ENCODE assay signal across 8 cellular contexts in the genomic region with DNA sequence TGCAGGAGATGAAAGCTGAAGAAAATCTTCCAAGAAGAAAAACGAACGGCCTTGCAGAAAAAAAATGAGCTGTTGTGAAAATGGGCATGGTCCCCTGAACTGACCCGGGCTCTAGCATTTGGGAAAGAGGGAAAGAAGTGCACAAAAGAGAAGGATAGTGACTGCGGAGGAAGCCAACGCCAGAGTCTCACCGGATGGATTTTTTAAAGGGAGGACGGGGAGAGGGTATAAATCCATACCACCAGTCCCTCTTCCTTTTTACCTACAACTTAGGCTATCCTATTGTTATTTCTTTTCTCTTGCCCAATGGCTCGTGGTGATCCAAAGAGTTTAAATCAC. TPM values are rescaled to one million over a fixed set of nuclear protein-coding genes. Genes with fewer than 3 reads are reported as not detected.
DNase-seq lines count a peak whose midpoint lies in the region; ATAC-seq and TF ChIP-seq lines count a peak whose summit lies in the region.

No MANE protein-coding gene starts in this region.

- peaks cover 11 to 28% (median 21%) of the 10 kb centered on the region in 4 donors for H3K4me1 Mint-ChIP-seq in CD4-positive, alpha-beta memory T cell
- H3K4me1 Mint-ChIP-seq in effector memory CD8-positive, alpha-beta T cell (ENCODE audit: low read depth in 2 of 2) = peaks cover 10 to 19% of the 10 kb centered on the region in 2 donors
- peaks cover 38% of the 10 kb centered on the region for H3K4me1 Mint-ChIP-seq in neural crest cell

- no peaks in the 10 kb centered on the region for H3K36me3 ChIP-seq in CD4-positive, alpha-beta memory T cell (ENCODE audit: insufficient read depth, low read length)

- H3K9me3 Mint-ChIP-seq in CD4-positive, alpha-beta memory T cell = no peaks in the 10 kb centered on the region
- no peaks in the 10 kb centered on the region for H3K9me3 Mint-ChIP-seq in effector memory CD8-positive, alpha-beta T cell
- H3K9me3 Mint-ChIP-seq in neural crest cell = no peaks in the 10 kb centered on the region

- no peaks in the 10 kb centered on the region for H3K27me3 ChIP-seq in CD4-positive, alpha-beta memory T cell (ENCODE audit: insufficient read depth, low read length)

- H3K27ac ChIP-seq in CD4-positive, alpha-beta memory T cell (ENCODE audit: low read depth, low read length) = peak overlapping the region; percentile 57

- H3K4me3 ChIP-seq in CD4-positive, alpha-beta memory T cell (ENCODE audit: low read length in 2 of 2) = peak overlapping the region; percentile 57 to 68

- no peak for ATAC-seq in effector memory CD8-positive, alpha-beta T cell (replicated peaks)

- H3K4me1 ChIP-seq in CD4-positive, alpha-beta memory T cell (ENCODE audit: insufficient read depth, low read length) = peaks cover 16% of the 10 kb centered on the region

- peak overlapping the region; percentile 86 to 96 (median 90) for H3K4me3 Mint-ChIP-seq in CD4-positive, alpha-beta memory T cell
- peak overlapping the region; percentile 91 to 94 for H3K4me3 Mint-ChIP-seq in effector memory CD8-positive, alpha-beta T cell
- peak overlapping the region; percentile 93 for H3K4me3 Mint-ChIP-seq in neural crest cell

- POLR2A ChIA-PET in CD4-positive, alpha-beta memory T cell (lab: Charles Lee; ENCODE audit: partially characterized antibody) = interaction anchor here (0.9 to 2.1 kb wide), 7 partner anchors 17 to 834 kb away, joined by 3 to 19 read pairs (median 4); partner anchors contain the start of genes LAPTM4A, LDAH and TTC32

- no peaks in the 10 kb centered on the region for H3K9me3 ChIP-seq in CD4-positive, alpha-beta memory T cell (ENCODE audit: control insufficient read depth in 1 of 2, low read length in 2 of 2)

- intact Hi-C loops in CD4-positive, alpha-beta memory T cell (cut with micrococcal nuclease) = no loop called here

- H3K36me3 Mint-ChIP-seq in CD4-positive, alpha-beta memory T cell = peaks cover 2 to 3% of the 10 kb centered on the region in 2 donors
- H3K36me3 Mint-ChIP-seq in effector memory CD8-positive, alpha-beta T cell (ENCODE audit: insufficient read depth) = peaks cover 20% of the 10 kb centered on the region
- H3K36me3 Mint-ChIP-seq in neural crest cell (ENCODE audit: low read depth) = peaks cover 12% of the 10 kb centered on the region

- peak in 1 of 5 donors; percentile 4 for DNase-seq in CD4-positive, alpha-beta memory T cell
- DNase-seq in NCI-H460 (ENCODE audit: extremely low read depth, low read depth) = peak; percentile 4
- DNase-seq in effector memory CD8-positive, alpha-beta T cell = no peak
- no peak for DNase-seq in neural crest cell (ENCODE audit: low read depth, low spot score)
- no peak for DNase-seq in iPS-NIHi11 (ENCODE audit: low spot score)
- no peak for DNase-seq in AG20443 (ENCODE audit: low spot score)
- DNase-seq in NCI-H748 treated with DMSO at 0.1 percent for 48 hours (lab: John Stamatoyannopoulos, UW) = no peak
- no peak for DNase-seq in NCI-H82 (lab: John Stamatoyannopoulos, UW)

- peak overlapping the region; percentile 77 to 95 (median 93) for H3K27ac Mint-ChIP-seq in CD4-positive, alpha-beta memory T cell
- peak overlapping the region; percentile 94 for H3K27ac Mint-ChIP-seq in effector memory CD8-positive, alpha-beta T cell
- H3K27ac Mint-ChIP-seq in neural crest cell (ENCODE audit: unreplicated experiment) = peak overlapping the region; percentile 79

- no peak for TF ChIP-seq CTCF in neural crest cell (conservative IDR thresholded peaks at IDR 0.05)

- CTCF ChIA-PET in CD4-positive, alpha-beta memory T cell (lab: Charles Lee; ENCODE audit: partially characterized antibody) = interaction anchor here (1.5 kb wide), 2 partner anchors 10 to 26 kb away, joined by 3 to 8 read pairs; no protein-coding TSS in a partner anchor

- H3K27me3 Mint-ChIP-seq in CD4-positive, alpha-beta memory T cell = peaks cover 9% of the 10 kb centered on the region in 2 donors
- peaks cover 16 to 26% of the 10 kb centered on the region in 2 donors for H3K27me3 Mint-ChIP-seq in effector memory CD8-positive, alpha-beta T cell
- peaks cover 17% of the 10 kb centered on the region for H3K27me3 Mint-ChIP-seq in neural crest cell (ENCODE audit: low read depth)

RNA-seq across cellular contexts. Expression of gene WDR35, which starts 0.6 kb away (rescaled TPM):
- total RNA-seq in CD4-positive, alpha-beta memory T cell = 1 to 10 TPM; 5.5 to 5.7 TPM
- 1 to 10 TPM; 2.3 to 2.5 TPM for polyA plus RNA-seq in CD4-positive, alpha-beta memory T cell
- total RNA-seq in NCI-H460 (2014; rRNA removed; shearing (Covaris generic)) = 20.9 and 27.9 TPM in 2 replicates
- polyA plus RNA-seq in NCI-H460 (2014; cell fraction: nucleus; rRNA removed) = 50.1 and 51.7 TPM in 2 replicates
- 19.0 and 19.4 TPM in 2 replicates for total RNA-seq in neural crest cell

RNA-seq across cellular contexts. Expression of gene MATN3, which starts 23.2 kb away (rescaled TPM):
- total RNA-seq in CD4-positive, alpha-beta memory T cell = not detected
- not detected for polyA plus RNA-seq in CD4-positive, alpha-beta memory T cell
- total RNA-seq in NCI-H460 (2014; rRNA removed; shearing (Covaris generic)) = 2.8 and 3.0 TPM in 2 replicates
- 5.7 and 9.5 TPM in 2 replicates for polyA plus RNA-seq in NCI-H460 (2014; cell fraction: nucleus; rRNA removed)
- 1.3 and 1.9 TPM in 2 replicates for total RNA-seq in neural crest cell
